12 cellular contexts compared by ENCODE assay signal in the genomic region with DNA sequence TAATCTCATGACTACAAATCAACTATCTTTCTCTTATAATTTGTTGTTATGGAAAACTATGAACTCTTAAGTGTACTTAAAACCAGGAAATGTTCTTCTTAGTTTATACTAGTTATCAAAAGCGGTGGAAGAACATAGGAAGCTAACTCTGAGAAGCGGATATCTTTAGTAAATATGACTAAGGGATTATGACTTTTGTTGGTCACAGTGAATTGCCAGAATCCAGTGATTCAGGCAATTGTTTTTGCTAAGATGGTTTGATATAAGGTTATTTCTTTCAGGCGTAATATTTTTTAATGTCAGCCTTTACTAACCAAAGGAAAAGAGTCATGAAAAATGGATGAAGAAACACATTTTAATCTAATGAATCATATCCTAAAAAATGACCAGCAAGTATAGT.
A peak's percentile ranks its signal among the peaks of the same experiment; 100 is the strongest.
DNase-seq lines count a peak whose midpoint lies in the region; FAIRE-seq and TF ChIP-seq lines count a peak whose summit lies in the region.
"Had no signal": no experiment of that assay in that cellular context is flagged by ENCODE, and none has a peak within 500 bp of the region (broad histone marks: within the 10 kb centered on the region; RNA-seq: fewer than 3 reads in every experiment).

No MANE protein-coding gene starts in this region.

- H3K27me3 Mint-ChIP-seq in astrocyte (ENCODE audit: low read depth, unreplicated experiment): no peaks in the 10 kb centered on the region
- H3K27me3 Mint-ChIP-seq in activated CD4-positive, alpha-beta memory T cell treated with anti-CD3 and anti-CD28 coated beads, Interleukin-2, amount 10 ng/mL, durations not matched to agents 7 days and 5 days: no peaks in the 10 kb centered on the region
- H3K27me3 Mint-ChIP-seq: activated naive CD4-positive, alpha-beta T cell treated with anti-CD3 and anti-CD28 coated beads, Interleukin-2, amount 10 ng/mL, durations not matched to agents 7 days and 5 days had no signal

- peak overlapping the region; percentile 32 for H3K9ac ChIP-seq in astrocyte (ENCODE audit: low read length)

- no peaks in the 10 kb centered on the region for H4K20me1 ChIP-seq in astrocyte (ENCODE audit: insufficient read depth, low read length)

- H2AFZ ChIP-seq in ACC112 (ENCODE audit: low read length, unreplicated experiment): peak overlapping the region; percentile 33
- H2AFZ ChIP-seq in astrocyte (ENCODE audit: low read depth, low read length): no peak overlapping the region

- H3K27ac ChIP-seq in ACC112 (ENCODE audit: low read depth, low read length) (peak overlapping the region; percentile 97), astrocyte (ENCODE audit: low read depth, low read length) (peak overlapping the region; percentile 77)

- POLR2A ChIA-PET in activated CD4-positive, alpha-beta memory T cell treated with anti-CD3 and anti-CD28 coated beads, Interleukin-2, amount 10 ng/mL, durations not matched to agents 7 days and 5 days (lab: Charles Lee): no interaction called here

- H3K9me3 ChIP-seq in astrocyte (ENCODE audit: insufficient read depth, low read depth, low read length): no peaks in the 10 kb centered on the region

- no peaks in the 10 kb centered on the region for H3K9me3 Mint-ChIP-seq in astrocyte (ENCODE audit: unreplicated experiment)
- peaks cover 10% of the 10 kb centered on the region for H3K9me3 Mint-ChIP-seq in activated CD4-positive, alpha-beta memory T cell treated with anti-CD3 and anti-CD28 coated beads, Interleukin-2, amount 10 ng/mL, durations not matched to agents 7 days and 5 days

- DNase-seq in HS-5 (ENCODE audit: low read depth) (peak; percentile 88), astrocyte (ENCODE audit: low read depth) (peak; percentile 90), foreskin melanocyte (peak; percentile 47), NCI-H345 treated with DMSO at 0.1 percent for 48 hours (lab: John Stamatoyannopoulos, UW; ENCODE audit: unreplicated experiment) (no peak)
- no peak for DNase-seq in activated CD4-positive, alpha-beta T cell treated with anti-CD3 and anti-CD28 coated beads for 4 hours
- no peak for DNase-seq in activated CD4-positive, alpha-beta T cell treated with anti-CD3 and anti-CD28 coated beads, Interleukin-2, amount 50 U/mL, for 4 hours
- DNase-seq in activated CD4-positive, alpha-beta memory T cell treated with anti-CD3 and anti-CD28 coated beads, Interleukin-2, amount 10 ng/mL, durations not matched to agents 7 days and 5 days: no peak
- DNase-seq: ACHN; activated naive CD4-positive, alpha-beta T cell treated with anti-CD3 and anti-CD28 coated beads, Interleukin-2, amount 10 ng/mL, durations not matched to agents 7 days and 5 days; erythroblast had no signal

- peak overlapping the region; percentile 47 for H3K4me2 ChIP-seq in astrocyte (ENCODE audit: low read length)

- CTCF ChIA-PET in activated CD4-positive, alpha-beta memory T cell treated with anti-CD3 and anti-CD28 coated beads, Interleukin-2, amount 10 ng/mL, durations not matched to agents 7 days and 5 days (lab: Charles Lee): no interaction called here

- H3K79me2 ChIP-seq in ACC112 (ENCODE audit: control insufficient read depth, insufficient read depth, low read length, unreplicated experiment) (no peaks in the 10 kb centered on the region), astrocyte (ENCODE audit: insufficient read depth, low read length) (no peaks in the 10 kb centered on the region)

- H3K4me3 Mint-ChIP-seq in astrocyte (ENCODE audit: unreplicated experiment): no peak overlapping the region
- no peak overlapping the region for H3K4me3 Mint-ChIP-seq in activated CD4-positive, alpha-beta memory T cell treated with anti-CD3 and anti-CD28 coated beads, Interleukin-2, amount 10 ng/mL, durations not matched to agents 7 days and 5 days
- H3K4me3 Mint-ChIP-seq: activated naive CD4-positive, alpha-beta T cell treated with anti-CD3 and anti-CD28 coated beads, Interleukin-2, amount 10 ng/mL, durations not matched to agents 7 days and 5 days had no signal

- peaks cover 15% of the 10 kb centered on the region for H3K4me1 Mint-ChIP-seq in astrocyte (ENCODE audit: low read depth, unreplicated experiment)
- H3K4me1 Mint-ChIP-seq in activated CD4-positive, alpha-beta memory T cell treated with anti-CD3 and anti-CD28 coated beads, Interleukin-2, amount 10 ng/mL, durations not matched to agents 7 days and 5 days: no peaks in the 10 kb centered on the region
- H3K4me1 Mint-ChIP-seq: activated naive CD4-positive, alpha-beta T cell treated with anti-CD3 and anti-CD28 coated beads, Interleukin-2, amount 10 ng/mL, durations not matched to agents 7 days and 5 days had no signal

- H3K36me3 ChIP-seq in ACC112 (ENCODE audit: insufficient read depth, low read length) (no peaks in the 10 kb centered on the region), astrocyte (ENCODE audit: insufficient read depth, low read length) (no peaks in the 10 kb centered on the region)

- H3K27me3 ChIP-seq in ACC112 (ENCODE audit: insufficient read depth, low read length) (no peaks in the 10 kb centered on the region), astrocyte (ENCODE audit: insufficient read depth, low read length) (no peaks in the 10 kb centered on the region)

- no peak for TF ChIP-seq CTCF in astrocyte (IDR thresholded peaks at IDR 0.05; ENCODE audit: insufficient read depth, low read depth, low read length)

- no peak overlapping the region for H3K27ac Mint-ChIP-seq in astrocyte (ENCODE audit: unreplicated experiment)
- H3K27ac Mint-ChIP-seq in activated CD4-positive, alpha-beta memory T cell treated with anti-CD3 and anti-CD28 coated beads, Interleukin-2, amount 10 ng/mL, durations not matched to agents 7 days and 5 days: no peak overlapping the region
- H3K27ac Mint-ChIP-seq: activated naive CD4-positive, alpha-beta T cell treated with anti-CD3 and anti-CD28 coated beads, Interleukin-2, amount 10 ng/mL, durations not matched to agents 7 days and 5 days had no signal

- H3K36me3 Mint-ChIP-seq in astrocyte (ENCODE audit: low read depth, unreplicated experiment): no peaks in the 10 kb centered on the region
- no peaks in the 10 kb centered on the region for H3K36me3 Mint-ChIP-seq in activated CD4-positive, alpha-beta memory T cell treated with anti-CD3 and anti-CD28 coated beads, Interleukin-2, amount 10 ng/mL, durations not matched to agents 7 days and 5 days (ENCODE audit: low read depth)
- H3K36me3 Mint-ChIP-seq: activated naive CD4-positive, alpha-beta T cell treated with anti-CD3 and anti-CD28 coated beads, Interleukin-2, amount 10 ng/mL, durations not matched to agents 7 days and 5 days had no signal

- no peak for FAIRE-seq in astrocyte (lab: Jason Lieb, UNC)
- FAIRE-seq: TTC549 had no signal

- peaks cover 81% of the 10 kb centered on the region for H3K4me1 ChIP-seq in ACC112 (ENCODE audit: control insufficient read depth, insufficient read depth, low read length, unreplicated experiment)
- H3K4me1 ChIP-seq in astrocyte (ENCODE audit: insufficient read depth, low read length): peaks cover 47% of the 10 kb centered on the region

- H3K4me3 ChIP-seq in ACC112 (ENCODE audit: low read depth, low read length) (peak overlapping the region; percentile 48; the same call in 1 of the 2 replicates), astrocyte (ENCODE audit: insufficient read depth, low read depth, low read length) (no peak overlapping the region)

Comparison
In these comparisons a context has a peak if more than half of its experiments do, and no peak if none do; other contexts are left out.
1. DNase-seq: peak in HS-5 (single experiment), astrocyte (single experiment) and foreskin melanocyte (single experiment); none in NCI-H345 treated with DMSO at 0.1 percent for 48 hours (single experiment), activated CD4-positive, alpha-beta T cell treated with anti-CD3 and anti-CD28 coated beads for 4 hours (0 of 2), activated CD4-positive, alpha-beta T cell treated with anti-CD3 and anti-CD28 coated beads, Interleukin-2, amount 50 U/mL, for 4 hours (0 of 2) and activated CD4-positive, alpha-beta memory T cell treated with anti-CD3 and anti-CD28 coated beads, Interleukin-2, amount 10 ng/mL, durations not matched to agents 7 days and 5 days (single experiment).